12 cellular contexts compared by ENCODE assay signal in the genomic region with DNA sequence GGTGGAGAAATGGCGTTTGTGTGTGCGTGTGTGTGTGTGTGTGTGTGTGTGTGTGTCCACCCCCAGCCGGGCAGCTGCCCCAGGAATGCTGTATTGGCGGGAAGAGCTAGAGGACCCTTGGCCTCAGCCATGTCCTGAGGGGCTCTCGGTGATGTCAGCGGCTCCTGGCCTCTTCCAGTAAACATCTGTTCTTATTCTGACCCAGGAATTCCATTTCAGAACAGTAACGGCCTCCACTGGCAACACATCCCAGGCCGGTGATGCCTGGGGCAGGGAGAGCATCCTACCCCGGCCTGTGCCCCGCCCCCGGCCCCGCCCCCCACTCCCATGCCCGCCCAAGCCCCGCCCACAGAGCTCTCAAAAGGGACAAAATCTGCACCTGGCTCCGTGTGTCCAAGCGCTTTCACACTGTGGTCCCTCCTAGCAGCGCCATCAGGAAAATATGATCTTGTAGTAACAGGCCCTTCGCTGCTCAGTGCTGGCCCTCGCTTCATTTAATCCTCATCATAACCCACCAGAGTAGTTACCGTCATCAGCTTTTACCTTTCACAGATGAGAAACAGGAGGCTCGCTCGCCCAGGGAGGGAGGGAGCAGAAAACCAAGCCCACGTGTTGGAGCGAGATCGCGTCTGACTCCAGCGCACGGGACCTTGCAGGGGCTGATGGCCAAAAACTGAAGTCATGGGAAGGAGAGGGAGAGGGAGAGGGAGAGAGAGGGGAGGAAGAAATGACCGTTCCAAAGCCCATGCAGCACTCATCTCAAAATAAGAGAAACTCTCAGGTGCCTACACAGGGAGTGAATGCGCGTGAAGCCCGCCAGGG. TPM values are rescaled to one million over a fixed set of nuclear protein-coding genes. Genes with fewer than 3 reads are reported as not detected.
A peak's percentile ranks its signal among the peaks of the same experiment; 100 is the strongest.
DNase-seq lines count a peak whose midpoint lies in the region; ATAC-seq and TF ChIP-seq lines count a peak whose summit lies in the region.
"Had no signal": no experiment of that assay in that cellular context is flagged by ENCODE, and none has a peak within 500 bp of the region (broad histone marks: within the 10 kb centered on the region; RNA-seq: fewer than 3 reads in every experiment).

No MANE protein-coding gene starts in this region.

- intact Hi-C loops in breast epithelium (cut with DNase I; ENCODE audit: low total_unique reads) (loop anchor here (5.0 kb wide), 2 partner anchors 114 to 476 kb away; no protein-coding TSS in a partner anchor), mammary epithelial cell (cut with micrococcal nuclease) (no loop called here), vagina (cut with DNase I) (no loop called here)

- no peak overlapping the region for H3K9ac ChIP-seq in mammary epithelial cell (ENCODE audit: insufficient read depth, low read length)
- H3K9ac ChIP-seq in muscle layer of colon (ENCODE audit: low read length), result no peak overlapping the region

- CTCF ChIA-PET in mammary epithelial cell (lab: Charles Lee; ENCODE audit: low non-redundant PET), result no interaction called here

- ATAC-seq in HG03457 (IDR thresholded peaks at IDR 0.05; ENCODE audit: unreplicated experiment), result no peak

- in situ Hi-C loops in mammary epithelial cell (cut with MboI; ENCODE audit: low sequenced_read_pairs in 2 of 2) (no loop called here), brain microvascular endothelial cell (cut with HindIII; ENCODE audit: low pct_ligation_motif_present, low sequenced_read_pairs) (no loop called here)

- H3K4me1 ChIP-seq in breast epithelium (peaks cover 0 to 4% of the 10 kb centered on the region in 2 donors), mammary epithelial cell (ENCODE audit: insufficient read depth, low read length) (no peaks in the 10 kb centered on the region), muscle layer of colon (ENCODE audit: insufficient read depth, low read length) (no peaks in the 10 kb centered on the region), vagina (peaks cover 27% of the 10 kb centered on the region)

- TF ChIP-seq CTCF in breast epithelium (IDR thresholded peaks at IDR 0.05) (no peak), mammary epithelial cell (conservative IDR thresholded peaks at IDR 0.05 in 1 of 2, IDR thresholded peaks at IDR 0.05 in 1 of 2; ENCODE audit: extremely low read depth in 1 of 2, insufficient read depth in 1 of 2, low read depth in 1 of 2, low read length in 2 of 2) (no peak), foreskin fibroblast (IDR thresholded peaks at IDR 0.05; ENCODE audit: low read depth, low read length) (no peak), vagina (IDR thresholded peaks at IDR 0.05) (no peak), brain microvascular endothelial cell (IDR thresholded peaks at IDR 0.05; ENCODE audit: low read depth, low read length, missing control alignments) (no peak)

- dilution Hi-C loops in mammary epithelial cell (cut with HindIII; ENCODE audit: low sequenced_read_pairs), result no loop called here

- no peaks in the 10 kb centered on the region for H3K36me3 ChIP-seq in breast epithelium
- H3K36me3 ChIP-seq in mammary epithelial cell (ENCODE audit: insufficient read depth, low read length), result no peaks in the 10 kb centered on the region
- no peaks in the 10 kb centered on the region for H3K36me3 ChIP-seq in muscle layer of colon (ENCODE audit: insufficient read depth, low read length)
- H3K36me3 ChIP-seq in vagina, result no peaks in the 10 kb centered on the region
- H3K36me3 ChIP-seq in brain microvascular endothelial cell (replicated peaks), result no peaks in the 10 kb centered on the region

- WGBS in mammary epithelial cell (ENCODE audit: low coverage, missing lambda C conversion rate), result 30% methylated on average over 16 of the region's 32 CpGs

- DNase-seq in breast epithelium (ENCODE audit: low spot score in 2 of 2), result peak in 1 of 2 donors; percentile 85
- DNase-seq in mammary epithelial cell, result no peak
- DNase-seq in foreskin fibroblast, result peak; percentile 86 to 95
- peak in 1 of 2 donors; percentile 97 for DNase-seq in vagina (ENCODE audit: extremely low spot score in 2 of 2)
- DNase-seq in activated T-cell treated with anti-CD3 and anti-CD28 coated beads for 4 hours, result no peak
- no peak for DNase-seq in brain microvascular endothelial cell
- DNase-seq: central memory CD4-positive, alpha-beta T cell; NCI-H2171 treated with DMSO at 0.1 percent for 48 hours had no signal

- H4K20me1 ChIP-seq in mammary epithelial cell (ENCODE audit: insufficient read depth, low read length), result no peaks in the 10 kb centered on the region

- H2AFZ ChIP-seq in mammary epithelial cell (ENCODE audit: low read depth, low read length), result no peak overlapping the region

- H3K27me3 ChIP-seq in breast epithelium (no peaks in the 10 kb centered on the region), mammary epithelial cell (ENCODE audit: insufficient read depth, low read length) (no peaks in the 10 kb centered on the region), muscle layer of colon (ENCODE audit: control insufficient read depth in 1 of 2, insufficient read depth in 2 of 2, low read length in 2 of 2) (no peaks in the 10 kb centered on the region), vagina (no peaks in the 10 kb centered on the region), brain microvascular endothelial cell (replicated peaks) (no peaks in the 10 kb centered on the region)

- H3K27ac ChIP-seq in breast epithelium (peak overlapping the region; percentile 87 to 92), mammary epithelial cell (ENCODE audit: insufficient read depth, low read depth, low read length) (no peak overlapping the region), muscle layer of colon (ENCODE audit: low read depth, low read length) (peak overlapping the region; percentile 32), vagina (peak overlapping the region; percentile 87), brain microvascular endothelial cell (no peak overlapping the region)
- H3K27ac ChIP-seq: 22Rv1 had no signal

- H3K79me2 ChIP-seq in mammary epithelial cell (ENCODE audit: insufficient read depth, low read length), result no peaks in the 10 kb centered on the region

- TF ChIP-seq POLR2A in breast epithelium (IDR thresholded peaks at IDR 0.05), result no peak
- TF ChIP-seq POLR2A in vagina (IDR thresholded peaks at IDR 0.05), result no peak

- BruUV-seq in mammary epithelial cell (replicated peaks; lab: Mats Ljungman, UMichigan), result no TSS peak

- H3K9me3 ChIP-seq in breast epithelium (no peaks in the 10 kb centered on the region), mammary epithelial cell (replicated peaks; ENCODE audit: insufficient read depth, low read length) (peaks cover 25% of the 10 kb centered on the region), muscle layer of colon (ENCODE audit: low read length) (no peaks in the 10 kb centered on the region), vagina (no peaks in the 10 kb centered on the region)

- H3K4me3 ChIP-seq in breast epithelium, result peak overlapping the region in 2 of 3 donors; percentile 25 to 26
- H3K4me3 ChIP-seq in mammary epithelial cell (replicated peaks in 1 of 3; ENCODE audit: insufficient read depth in 1 of 3, low read depth in 2 of 3, low read length in 3 of 3), result no peak overlapping the region
- H3K4me3 ChIP-seq in foreskin fibroblast (ENCODE audit: low read depth in 1 of 2, low read length in 2 of 2), result peak overlapping the region in 1 of 2 donors; percentile 22
- H3K4me3 ChIP-seq in muscle layer of colon (ENCODE audit: low read depth in 1 of 2, low read length in 2 of 2), result no peak overlapping the region
- peak overlapping the region in 1 of 2 donors; percentile 19 for H3K4me3 ChIP-seq in vagina
- no peak overlapping the region for H3K4me3 ChIP-seq in brain microvascular endothelial cell (ENCODE audit: low read depth, low read length)

- H3K4me2 ChIP-seq in mammary epithelial cell (ENCODE audit: insufficient read depth, low read depth, low read length), result no peak overlapping the region

RNA-seq across cellular contexts. Expression of gene ADAMTS2, which starts 18.9 kb away (rescaled TPM):
- total RNA-seq in breast epithelium (10 to 100 TPM; 11.3 to 51.8 (median 19.7) TPM), mammary epithelial cell (under 1 TPM in 1 of 2 donors, not detected in 1; 0.33 TPM), vagina (17.4 TPM)
- polyA plus RNA-seq in mammary epithelial cell, result 0.01 TPM
- not detected for polyA minus RNA-seq in mammary epithelial cell
- polyA plus RNA-seq: keratinocyte had no signal

Comparison
In these comparisons a context has a peak if more than half of its experiments do, and no peak if none do; other contexts are left out.
1. H3K27ac ChIP-seq: peak in breast epithelium (2 of 2), muscle layer of colon (single experiment) and vagina (single experiment); none in mammary epithelial cell (single experiment) and brain microvascular endothelial cell (single experiment).
2. H3K4me3 ChIP-seq: peak in breast epithelium (2 of 3); none in mammary epithelial cell (0 of 3), muscle layer of colon (0 of 2) and brain microvascular endothelial cell (single experiment).
3. RNA of gene ADAMTS2, which starts 18.9 kb away (total RNA-seq): 11.3 to 51.8 TPM in breast epithelium and 17.4 TPM in vagina (single experiment); 0.33 TPM in mammary epithelial cell; every median in the first group is over 4 times any median in the second.
4. DNase-seq: peak in foreskin fibroblast (2 of 2); none in mammary epithelial cell (single experiment), activated T-cell treated with anti-CD3 and anti-CD28 coated beads for 4 hours (single experiment) and brain microvascular endothelial cell (single experiment).